ENCODE assay signal across 8 cellular contexts in the genomic region with DNA sequence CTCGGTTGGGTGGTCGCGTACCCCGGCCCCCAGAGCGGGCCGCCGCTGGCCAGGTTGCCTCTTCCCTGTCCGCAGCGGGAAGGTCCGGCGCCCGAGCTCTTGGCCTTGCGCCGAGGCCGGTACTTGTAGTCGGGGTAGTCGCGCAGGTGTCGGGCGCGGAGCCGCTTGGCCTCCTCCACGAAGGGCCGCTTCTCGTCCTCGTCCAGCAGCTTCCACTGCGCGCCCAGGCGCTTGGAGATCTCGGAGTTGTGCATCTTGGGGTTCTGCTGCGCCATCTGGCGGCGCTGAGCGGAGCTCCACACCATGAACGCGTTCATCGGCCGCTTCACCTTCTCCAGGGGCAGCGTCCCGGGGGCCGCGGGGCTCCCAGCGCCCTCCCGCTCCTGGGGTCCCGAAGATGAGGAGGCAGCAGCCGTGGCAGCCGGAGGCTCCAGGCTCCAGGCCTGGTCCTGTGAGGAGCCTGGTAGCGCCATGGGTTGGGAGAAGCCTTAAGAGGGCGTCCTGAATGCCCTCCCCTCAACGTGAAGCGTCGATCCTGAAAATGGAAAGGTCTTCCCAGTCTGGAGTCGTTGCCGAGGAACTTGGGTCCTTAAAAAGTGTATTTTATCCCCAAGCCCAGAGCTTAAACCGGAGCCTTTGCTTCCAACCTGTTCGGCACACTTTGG. TPM values are rescaled to one million over a fixed set of nuclear protein-coding genes. Genes with fewer than 3 reads are reported as not detected.
DNase-seq lines count a peak whose midpoint lies in the region; ATAC-seq and TF ChIP-seq lines count a peak whose summit lies in the region.

No MANE protein-coding gene starts in this region.

- H3K36me3 Mint-ChIP-seq in activated CD8-positive, alpha-beta T cell treated with anti-CD3 and anti-CD28 coated beads, Interleukin-2, amount 10 ng/mL, durations not matched to agents 7 days and 5 days (ENCODE audit: low read depth), result peaks cover 56% of the 10 kb centered on the region

- H3K4me1 ChIP-seq in HUES64 (ENCODE audit: insufficient read depth, low read length) (peaks cover 14% of the 10 kb centered on the region), right lobe of liver (peaks cover 0 to 8% (median 3%) of the 10 kb centered on the region in 4 donors)

- intact Hi-C loops in right lobe of liver (cut with DNase I), result no loop called here

- TF ChIP-seq POLR2A in right lobe of liver (IDR thresholded peaks at IDR 0.05), result no peak

- peak overlapping the region; percentile 76 for H3K9ac ChIP-seq in HUES64 (ENCODE audit: low read depth, low read length)

- peak; percentile 75 for ATAC-seq in activated CD8-positive, alpha-beta T cell treated with anti-CD3 and anti-CD28 coated beads, Interleukin-2, amount 10 ng/mL, durations not matched to agents 7 days and 5 days
- ATAC-seq in right lobe of liver, result peak; percentile 68 to 91 (median 72)
- ATAC-seq in HG02588 (IDR thresholded peaks at IDR 0.05; ENCODE audit: unreplicated experiment), result no peak

- peak; percentile 92 for TF ChIP-seq CTCF in AG09309 (IDR thresholded peaks at IDR 0.05; ENCODE audit: control insufficient read depth, insufficient read depth, low read depth, low read length, missing control alignments)
- TF ChIP-seq CTCF in right lobe of liver (IDR thresholded peaks at IDR 0.05), result peak; percentile 63 to 82 (median 66)

- POLR2A ChIA-PET in activated CD8-positive, alpha-beta T cell treated with anti-CD3 and anti-CD28 coated beads, Interleukin-2, amount 10 ng/mL, durations not matched to agents 7 days and 5 days (lab: Charles Lee), result interaction anchor here (0.7 to 2.0 kb wide), 6 partner anchors 9 to 76 kb away, joined by 3 to 9 read pairs (median 4); partner anchors contain the start of gene CD68

- H3K36me3 ChIP-seq in HUES64 (ENCODE audit: insufficient read depth, low read length), result peaks cover 54% of the 10 kb centered on the region
- peaks cover 4 to 41% (median 13%) of the 10 kb centered on the region in 4 donors for H3K36me3 ChIP-seq in right lobe of liver

- 31% methylated on average over 56 of the region's 56 CpGs for WGBS in HUES64
- WGBS in right lobe of liver (ENCODE audit: insufficient coverage, low coverage, low lambda C conversion rate, missing lambda C conversion rate), result 0% methylated on average over 2 of the region's 56 CpGs

- peak; percentile 40 for DNase-seq in AG09309 (ENCODE audit: low read depth)
- peak; percentile 74 for DNase-seq in activated CD8-positive, alpha-beta T cell treated with anti-CD3 and anti-CD28 coated beads, Interleukin-2, amount 10 ng/mL, durations not matched to agents 7 days and 5 days
- DNase-seq in effector CD8-positive, alpha-beta T cell (lab: John Stamatoyannopoulos, UW), result peak; percentile 45
- DNase-seq in right lobe of liver, result peak; percentile 70 to 80 (median 77)
- DNase-seq in stimulated activated CD4-positive, alpha-beta T cell treated with anti-CD3 and anti-CD28 coated beads, Interleukin-1b, Interleukin-23, amount 100 ng/mL, for 48 hours, result peak; percentile 66
- no peak for DNase-seq in H4 (ENCODE audit: low spot score)

- peak overlapping the region; percentile 15 for H3K4me3 ChIP-seq in AG09309 (ENCODE audit: control insufficient read depth, low read depth, low read length)
- peak overlapping the region; percentile 72 for H3K4me3 ChIP-seq in HUES64 (ENCODE audit: low read length)
- H3K4me3 ChIP-seq in right lobe of liver, result peak overlapping the region in 1 of 3 donors; percentile 4

- CTCF ChIA-PET in activated CD8-positive, alpha-beta T cell treated with anti-CD3 and anti-CD28 coated beads, Interleukin-2, amount 10 ng/mL, durations not matched to agents 7 days and 5 days (lab: Charles Lee), result interaction anchor here (0.6 to 3.3 kb wide), 26 partner anchors 9 to 544 kb away, joined by 3 to 22 read pairs (median 6); partner anchors contain the start of genes CD68, FXR2, TMEM102 and TMEM95

- H3K27me3 ChIP-seq in HUES64 (ENCODE audit: insufficient read depth, low read length) (no peaks in the 10 kb centered on the region), right lobe of liver (no peaks in the 10 kb centered on the region)

- no peak overlapping the region for H3K27ac Mint-ChIP-seq in activated CD8-positive, alpha-beta T cell treated with anti-CD3 and anti-CD28 coated beads, Interleukin-2, amount 10 ng/mL, durations not matched to agents 7 days and 5 days

- H3K4me1 Mint-ChIP-seq in activated CD8-positive, alpha-beta T cell treated with anti-CD3 and anti-CD28 coated beads, Interleukin-2, amount 10 ng/mL, durations not matched to agents 7 days and 5 days (ENCODE audit: low read depth), result peaks cover 20% of the 10 kb centered on the region

- H3K27ac ChIP-seq in HUES64 (ENCODE audit: low read depth, low read length) (peak overlapping the region; percentile 81), right lobe of liver (no peak overlapping the region)

- H3K27me3 Mint-ChIP-seq in activated CD8-positive, alpha-beta T cell treated with anti-CD3 and anti-CD28 coated beads, Interleukin-2, amount 10 ng/mL, durations not matched to agents 7 days and 5 days (ENCODE audit: low read depth), result no peaks in the 10 kb centered on the region

- no peaks in the 10 kb centered on the region for H3K9me3 Mint-ChIP-seq in activated CD8-positive, alpha-beta T cell treated with anti-CD3 and anti-CD28 coated beads, Interleukin-2, amount 10 ng/mL, durations not matched to agents 7 days and 5 days (ENCODE audit: insufficient read depth)

- no peaks in the 10 kb centered on the region for H3K9me3 ChIP-seq in HUES64 (ENCODE audit: insufficient read depth, low read depth, low read length)
- no peaks in the 10 kb centered on the region for H3K9me3 ChIP-seq in right lobe of liver

- H3K4me3 Mint-ChIP-seq in activated CD8-positive, alpha-beta T cell treated with anti-CD3 and anti-CD28 coated beads, Interleukin-2, amount 10 ng/mL, durations not matched to agents 7 days and 5 days, result no peak overlapping the region

RNA-seq across cellular contexts. Expression of gene SOX15, which starts 0.6 kb away (rescaled TPM):
- 3.0 TPM for polyA plus RNA-seq in HUES64 (2013, experiment 1 of 2)
- 2.2 TPM for polyA plus RNA-seq in HUES64 (2013, experiment 2 of 2)
- under 1 TPM; 0.29 to 0.34 TPM for total RNA-seq in activated CD8-positive, alpha-beta T cell treated with anti-CD3 and anti-CD28 coated beads, Interleukin-2, amount 10 ng/mL, durations not matched to agents 7 days and 5 days
- total RNA-seq in right lobe of liver, result not detected
- not detected in 2 replicates for total RNA-seq in H4 (2014; rRNA removed; shearing (Covaris generic))

RNA-seq across cellular contexts. Expression of gene MPDU1, which starts 5.7 kb away (rescaled TPM):
- polyA plus RNA-seq in HUES64 (2013, experiment 1 of 2), result 59.3 TPM
- polyA plus RNA-seq in HUES64 (2013, experiment 2 of 2), result 53.6 TPM
- 10 to 100 TPM; 69.0 to 70.4 TPM for total RNA-seq in activated CD8-positive, alpha-beta T cell treated with anti-CD3 and anti-CD28 coated beads, Interleukin-2, amount 10 ng/mL, durations not matched to agents 7 days and 5 days
- 100 to 1,000 TPM in 2 of 6 experiments, 10 to 100 TPM in 4; 54.2 to 199 (median 63.3) TPM for total RNA-seq in right lobe of liver
- 146 and 193 TPM in 2 replicates for total RNA-seq in H4 (2014; rRNA removed; shearing (Covaris generic))

RNA-seq across cellular contexts. Expression of gene CD68, which starts 9.9 kb away (rescaled TPM):
- polyA plus RNA-seq in HUES64 (2013, experiment 1 of 2), result not detected
- 0.13 TPM for polyA plus RNA-seq in HUES64 (2013, experiment 2 of 2)
- 10 to 100 TPM in 1 of 2 experiments, 1 to 10 TPM in 1; 9.4 to 10.7 TPM for total RNA-seq in activated CD8-positive, alpha-beta T cell treated with anti-CD3 and anti-CD28 coated beads, Interleukin-2, amount 10 ng/mL, durations not matched to agents 7 days and 5 days
- 100 to 1,000 TPM in 1 of 6 experiments, 10 to 100 TPM in 5; 31.6 to 179 (median 51.1) TPM for total RNA-seq in right lobe of liver
- total RNA-seq in H4 (2014; rRNA removed; shearing (Covaris generic)), result 19.9 and 21.6 TPM in 2 replicates

RNA-seq across cellular contexts. Expression of gene FXR2, which starts 25.4 kb away (rescaled TPM):
- polyA plus RNA-seq in HUES64 (2013, experiment 1 of 2), result 23.7 TPM
- 24.3 TPM for polyA plus RNA-seq in HUES64 (2013, experiment 2 of 2)
- total RNA-seq in activated CD8-positive, alpha-beta T cell treated with anti-CD3 and anti-CD28 coated beads, Interleukin-2, amount 10 ng/mL, durations not matched to agents 7 days and 5 days, result 10 to 100 TPM; 27.6 to 31.8 TPM
- 10 to 100 TPM; 14.3 to 23.2 (median 16.7) TPM for total RNA-seq in right lobe of liver
- 11.4 and 16.5 TPM in 2 replicates for total RNA-seq in H4 (2014; rRNA removed; shearing (Covaris generic))

RNA-seq across cellular contexts. Expression of gene SENP3, which starts 27.6 kb away (rescaled TPM):
- 87.8 TPM for polyA plus RNA-seq in HUES64 (2013, experiment 1 of 2)
- 85.4 TPM for polyA plus RNA-seq in HUES64 (2013, experiment 2 of 2)
- 10 to 100 TPM; 54.4 to 62.0 TPM for total RNA-seq in activated CD8-positive, alpha-beta T cell treated with anti-CD3 and anti-CD28 coated beads, Interleukin-2, amount 10 ng/mL, durations not matched to agents 7 days and 5 days
- total RNA-seq in right lobe of liver, result 10 to 100 TPM; 12.3 to 33.9 (median 15.1) TPM
- total RNA-seq in H4 (2014; rRNA removed; shearing (Covaris generic)), result 59.5 and 61.3 TPM in 2 replicates
